Comparison of ENCODE assay signal across 1 cellular context in genomic region chr17:56876766-56877179, GRCh38.
TF ChIP-seq lines count a peak whose summit lies in the region.

No MANE protein-coding gene starts in this region.

TF ChIP-seq in K562, 482 proteins besides CTCF, POLR2A, EP300 and RAD21 (continued from another document):
- TF ChIP-seq ZNF512 (tag; IDR thresholded peaks at IDR 0.05), result no peak
- no peak for TF ChIP-seq CBX3 (IDR thresholded peaks at IDR 0.05; ENCODE audit: borderline replicate concordance in 1 of 2, low read length in 2 of 2)
- no peak for TF ChIP-seq CEBPB (tag; IDR thresholded peaks at IDR 0.05)
- TF ChIP-seq GMEB1 (CRISPR knock-in tag; IDR thresholded peaks at IDR 0.05), result no peak
- no peak for TF ChIP-seq ETV5 (CRISPR knock-in tag; IDR thresholded peaks at IDR 0.05; ENCODE audit: low read depth)
- no peak for TF ChIP-seq SMAD1 (IDR thresholded peaks at IDR 0.05; ENCODE audit: low read depth, low read length, partially characterized antibody)
- TF ChIP-seq ZNF354B (CRISPR knock-in tag; IDR thresholded peaks at IDR 0.05), result no peak
- TF ChIP-seq ZNF197 (CRISPR knock-in tag; IDR thresholded peaks at IDR 0.05; ENCODE audit: low read depth), result no peak
- no peak for TF ChIP-seq ZNF311 (CRISPR knock-in tag; IDR thresholded peaks at IDR 0.05)
- TF ChIP-seq CBFB (CRISPR knock-in tag; IDR thresholded peaks at IDR 0.05), result no peak
- TF ChIP-seq POLR3A (IDR thresholded peaks at IDR 0.05; ENCODE audit: borderline replicate concordance, extremely low read depth, insufficient read depth, insufficient read length), result no peak
- no peak for TF ChIP-seq ATF6 (CRISPR knock-in tag; IDR thresholded peaks at IDR 0.05)
- no peak for TF ChIP-seq ZNF655 (CRISPR knock-in tag; IDR thresholded peaks at IDR 0.05)
- TF ChIP-seq MTA3 (IDR thresholded peaks at IDR 0.05; ENCODE audit: borderline replicate concordance), result peak; percentile 66; the same call in 1 of the 2 replicates
- TF ChIP-seq U2AF2 (optimal IDR thresholded peaks at IDR 0.05; ENCODE audit: low read depth, low read length), result no peak
- TF ChIP-seq ZNF318 (IDR thresholded peaks at IDR 0.05; ENCODE audit: borderline replicate concordance in 1 of 2, low read depth in 1 of 2), result no peak
- no peak for TF ChIP-seq ZBTB8A (IDR thresholded peaks at IDR 0.05; ENCODE audit: partially characterized antibody)
- peak; percentile 77; the same call in 1 of the 2 replicates for TF ChIP-seq L3MBTL2 (IDR thresholded peaks at IDR 0.05)
- no peak for TF ChIP-seq GABPB1 (CRISPR knock-in tag; IDR thresholded peaks at IDR 0.05)
- TF ChIP-seq ZKSCAN8 (CRISPR knock-in tag; IDR thresholded peaks at IDR 0.05), result no peak
- TF ChIP-seq MAZ (CRISPR knock-in tag; conservative IDR thresholded peaks at IDR 0.05 in 1 of 2, IDR thresholded peaks at IDR 0.05 in 1 of 2), result no peak
- TF ChIP-seq ZNF165 (CRISPR knock-in tag; IDR thresholded peaks at IDR 0.05; ENCODE audit: borderline replicate concordance), result no peak
- no peak for TF ChIP-seq PCBP1 (IDR thresholded peaks at IDR 0.05; ENCODE audit: low read depth, low read length, poor library complexity, severe bottlenecking)
- no peak for TF ChIP-seq SP1 (CRISPR knock-in tag; IDR thresholded peaks at IDR 0.05)
- TF ChIP-seq ZBTB5 (IDR thresholded peaks at IDR 0.05), result no peak
- no peak for TF ChIP-seq TRIM24 (IDR thresholded peaks at IDR 0.05)
- TF ChIP-seq E4F1 (CRISPR knock-in tag; IDR thresholded peaks at IDR 0.05; ENCODE audit: borderline replicate concordance), result no peak
- TF ChIP-seq ZNF77 (CRISPR knock-in tag; IDR thresholded peaks at IDR 0.05), result no peak
- no peak for TF ChIP-seq MCM7 (IDR thresholded peaks at IDR 0.05)
